Comparison of ENCODE assay signal across 13 cellular contexts in genomic region chr1:183871568-183871967, GRCh38.
A peak's percentile ranks its signal among the peaks of the same experiment; 100 is the strongest.
DNase-seq lines count a peak whose midpoint lies in the region; ATAC-seq and TF ChIP-seq lines count a peak whose summit lies in the region.
"Had no signal": no experiment of that assay in that cellular context is flagged by ENCODE, and none has a peak within 500 bp of the region (broad histone marks: within the 10 kb centered on the region; RNA-seq: fewer than 3 reads in every experiment).

No MANE protein-coding gene starts in this region.

- dilution Hi-C loops in mammary epithelial cell (cut with HindIII; ENCODE audit: low sequenced_read_pairs) = loop anchor here (5.0 kb wide), 1 partner anchor 34 kb away; no protein-coding TSS in a partner anchor

- no TSS peak for BruUV-seq in mammary epithelial cell (replicated peaks; lab: Mats Ljungman, UMichigan)

- TF ChIP-seq EP300 in SK-N-SH (IDR thresholded peaks at IDR 0.05; ENCODE audit: borderline replicate concordance in 1 of 2, low read depth in 1 of 2, low read length in 1 of 2) = no peak

- DNase-seq in breast epithelium (ENCODE audit: low spot score in 2 of 2) (no peak), mammary epithelial cell (no peak), esophagus squamous epithelium (lab: John Stamatoyannopoulos, UW) (no peak), nephron progenitor cell (no peak), upper lobe of right lung (no peak), NAMALWA (ENCODE audit: low spot score) (no peak), SK-N-SH (no peak)
- no peak for DNase-seq in activated CD4-positive, CD25-positive, alpha-beta regulatory T cell (lab: John Stamatoyannopoulos, UW)
- DNase-seq: activated CD4-positive, CD25-positive, alpha-beta regulatory T cell treated with anti-CD3 and anti-CD28 coated beads, Interleukin-2, amount 50 U/mL, for 72 hours; body of pancreas; Kasumi-1; stimulated activated naive CD8-positive, alpha-beta T cell treated with anti-CD3 and anti-CD28 coated beads, Interleukin-15, amount 100 ng/mL, for 72 hours had no signal

- H3K79me2 ChIP-seq in mammary epithelial cell (ENCODE audit: insufficient read depth, low read length) (no peaks in the 10 kb centered on the region), SK-N-SH (ENCODE audit: insufficient read depth) (no peaks in the 10 kb centered on the region)

- H4K20me1 ChIP-seq in mammary epithelial cell (ENCODE audit: insufficient read depth, low read length) (no peaks in the 10 kb centered on the region), SK-N-SH (ENCODE audit: insufficient read depth) (no peaks in the 10 kb centered on the region)

- no peaks in the 10 kb centered on the region for H3K9me2 ChIP-seq in SK-N-SH

- H3K9ac ChIP-seq in mammary epithelial cell (ENCODE audit: insufficient read depth, low read length) (no peak overlapping the region), SK-N-SH (no peak overlapping the region)

- H3K36me3 ChIP-seq in breast epithelium (no peaks in the 10 kb centered on the region), mammary epithelial cell (ENCODE audit: insufficient read depth, low read length) (no peaks in the 10 kb centered on the region), esophagus squamous epithelium (peaks cover 0 to 7% (median 0%) of the 10 kb centered on the region in 3 donors), upper lobe of right lung (peaks cover 6% of the 10 kb centered on the region), SK-N-SH (replicated peaks in 1 of 2; ENCODE audit: control insufficient read depth in 1 of 2, insufficient read depth in 2 of 2, low read length in 1 of 2) (peaks cover 5 to 28% of the 10 kb centered on the region in 2 experiments)

- H3K4me1 ChIP-seq in breast epithelium (peaks cover 0 to 7% of the 10 kb centered on the region in 2 donors), mammary epithelial cell (ENCODE audit: insufficient read depth, low read length) (no peaks in the 10 kb centered on the region), esophagus squamous epithelium (peaks cover 4 to 32% (median 26%) of the 10 kb centered on the region in 3 donors), upper lobe of right lung (peaks cover 49% of the 10 kb centered on the region), SK-N-SH (ENCODE audit: control insufficient read depth in 1 of 2, insufficient read depth in 2 of 2, low read depth in 1 of 2, low read length in 1 of 2) (peaks cover 0 to 15% of the 10 kb centered on the region in 2 experiments; a peak in 2 of 4 replicates)

- no peak overlapping the region for H3K4me3 Mint-ChIP-seq in nephron progenitor cell
- H3K4me3 Mint-ChIP-seq: activated T-helper 1 cell treated with anti-CD3 and anti-CD28 coated beads, Interleukin-12 subunit alpha, Interleukin-12 subunit beta, Interleukin-2, Interleukin-4 antibody, amounts not matched to agents 30 ng/mL and 10 ng/mL and 1 ng/mL, durations not matched to agents 14 hours and 24 hours and 36 hours; stimulated activated naive CD8-positive, alpha-beta T cell treated with anti-CD3 and anti-CD28 coated beads, Interleukin-15, amount 100 ng/mL, for 72 hours had no signal

- 98% methylated on average over 3 of the region's 3 CpGs for WGBS in mammary epithelial cell (ENCODE audit: low coverage, missing lambda C conversion rate)
- 79 to 84% methylated on average over 3 of the region's 3 CpGs for WGBS in esophagus squamous epithelium, 2 donors
- WGBS in SK-N-SH (ENCODE audit: low lambda C conversion rate) = 99% methylated on average over 3 of the region's 3 CpGs

- peaks cover 2% of the 10 kb centered on the region for H3K27me3 Mint-ChIP-seq in nephron progenitor cell (ENCODE audit: low read depth, poor library complexity)
- H3K27me3 Mint-ChIP-seq: stimulated activated naive CD8-positive, alpha-beta T cell treated with anti-CD3 and anti-CD28 coated beads, Interleukin-15, amount 100 ng/mL, for 72 hours had no signal

- H3K4me3 ChIP-seq in breast epithelium (no peak overlapping the region), mammary epithelial cell (replicated peaks in 1 of 3; ENCODE audit: insufficient read depth in 1 of 3, low read depth in 2 of 3, low read length in 3 of 3) (no peak overlapping the region), esophagus squamous epithelium (no peak overlapping the region), upper lobe of right lung (no peak overlapping the region), SK-N-SH (ENCODE audit: low read depth in 2 of 2, low read length in 1 of 2) (no peak overlapping the region)
- H3K4me3 ChIP-seq: body of pancreas had no signal

- CTCF ChIA-PET in mammary epithelial cell (lab: Charles Lee; ENCODE audit: low non-redundant PET) = interaction anchor here (0.6 kb wide), 1 partner anchor 1776 kb away, joined by 3 read pairs; no protein-coding TSS in a partner anchor
- CTCF ChIA-PET in SK-N-SH (lab: Yijun Ruan, JAX) = interaction anchor here (1.0 to 1.1 kb wide), 3 partner anchors 7 to 44 kb away, joined by 3 read pairs; no protein-coding TSS in a partner anchor

- POLR2A ChIA-PET in SK-N-SH (lab: Yijun Ruan, JAX) = no interaction called here

- no peak overlapping the region for H2AFZ ChIP-seq in mammary epithelial cell (ENCODE audit: low read depth, low read length)
- no peak overlapping the region for H2AFZ ChIP-seq in SK-N-SH (ENCODE audit: low read depth)

- no peaks in the 10 kb centered on the region for H3K27me3 ChIP-seq in breast epithelium
- no peaks in the 10 kb centered on the region for H3K27me3 ChIP-seq in mammary epithelial cell (ENCODE audit: insufficient read depth, low read length)
- no peaks in the 10 kb centered on the region for H3K27me3 ChIP-seq in esophagus squamous epithelium
- H3K27me3 ChIP-seq in upper lobe of right lung = no peaks in the 10 kb centered on the region
- H3K27me3 ChIP-seq in SK-N-SH (ENCODE audit: insufficient read depth) = no peaks in the 10 kb centered on the region
- H3K27me3 ChIP-seq: body of pancreas had no signal

- in situ Hi-C loops in mammary epithelial cell (cut with MboI; ENCODE audit: low sequenced_read_pairs in 2 of 2) = no loop called here

- peak overlapping the region; percentile 82 to 95 for H3K27ac ChIP-seq in breast epithelium
- H3K27ac ChIP-seq in mammary epithelial cell (ENCODE audit: insufficient read depth, low read depth, low read length) = no peak overlapping the region
- peak overlapping the region in 3 of 4 donors; percentile 51 to 79 (median 65) for H3K27ac ChIP-seq in esophagus squamous epithelium
- peak overlapping the region; percentile 27 for H3K27ac ChIP-seq in upper lobe of right lung
- no peak overlapping the region; a peak in 1 of 4 replicates for H3K27ac ChIP-seq in SK-N-SH (ENCODE audit: low read depth in 2 of 2, low read length in 1 of 2)

- H3K4me1 Mint-ChIP-seq in nephron progenitor cell = peaks cover 60% of the 10 kb centered on the region

- intact Hi-C loops in breast epithelium (cut with DNase I; ENCODE audit: low total_unique reads) = no loop called here
- intact Hi-C loops in mammary epithelial cell (cut with micrococcal nuclease) = no loop called here
- intact Hi-C loops in esophagus squamous epithelium (cut with DNase I) = no loop called here
- intact Hi-C loops in upper lobe of right lung (cut with DNase I) = no loop called here

- TF ChIP-seq CTCF in breast epithelium (IDR thresholded peaks at IDR 0.05) (no peak), mammary epithelial cell (conservative IDR thresholded peaks at IDR 0.05 in 1 of 2, IDR thresholded peaks at IDR 0.05 in 1 of 2; ENCODE audit: extremely low read depth in 1 of 2, insufficient read depth in 1 of 2, low read depth in 1 of 2, low read length in 2 of 2) (no peak), esophagus squamous epithelium (IDR thresholded peaks at IDR 0.05) (no peak), nephron progenitor cell (IDR thresholded peaks at IDR 0.05) (no peak), upper lobe of right lung (IDR thresholded peaks at IDR 0.05) (no peak), SK-N-SH (IDR thresholded peaks at IDR 0.05) (no peak)

- no peaks in the 10 kb centered on the region for H3K9me3 Mint-ChIP-seq in nephron progenitor cell
- H3K9me3 Mint-ChIP-seq: activated T-helper 1 cell treated with anti-CD3 and anti-CD28 coated beads, Interleukin-12 subunit alpha, Interleukin-12 subunit beta, Interleukin-2, Interleukin-4 antibody, amounts not matched to agents 30 ng/mL and 10 ng/mL and 1 ng/mL, durations not matched to agents 14 hours and 24 hours and 36 hours had no signal

- no peak for TF ChIP-seq RAD21 in SK-N-SH (IDR thresholded peaks at IDR 0.05; ENCODE audit: low read length)

- H3F3A ChIP-seq in SK-N-SH (replicated peaks; ENCODE audit: insufficient read depth) = no peaks in the 10 kb centered on the region

- TF ChIP-seq POLR2A in breast epithelium (IDR thresholded peaks at IDR 0.05) (no peak), esophagus squamous epithelium (IDR thresholded peaks at IDR 0.05) (no peak)

- H3K4me2 ChIP-seq in mammary epithelial cell (ENCODE audit: insufficient read depth, low read depth, low read length) = no peak overlapping the region
- H3K4me2 ChIP-seq in SK-N-SH = no peak overlapping the region

- peaks cover 17% of the 10 kb centered on the region for H3K36me3 Mint-ChIP-seq in nephron progenitor cell (ENCODE audit: low read depth)

- peak overlapping the region; percentile 55 for H3K27ac Mint-ChIP-seq in nephron progenitor cell
- H3K27ac Mint-ChIP-seq: activated T-helper 1 cell treated with anti-CD3 and anti-CD28 coated beads, Interleukin-12 subunit alpha, Interleukin-12 subunit beta, Interleukin-2, Interleukin-4 antibody, amounts not matched to agents 30 ng/mL and 10 ng/mL and 1 ng/mL, durations not matched to agents 14 hours and 24 hours and 36 hours; stimulated activated naive CD8-positive, alpha-beta T cell treated with anti-CD3 and anti-CD28 coated beads, Interleukin-15, amount 100 ng/mL, for 72 hours had no signal

- H3K9me3 ChIP-seq in breast epithelium (no peaks in the 10 kb centered on the region), mammary epithelial cell (replicated peaks; ENCODE audit: insufficient read depth, low read length) (no peaks in the 10 kb centered on the region), esophagus squamous epithelium (no peaks in the 10 kb centered on the region), upper lobe of right lung (no peaks in the 10 kb centered on the region), SK-N-SH (no peaks in the 10 kb centered on the region)
- H3K9me3 ChIP-seq: body of pancreas had no signal

- ATAC-seq in upper lobe of right lung = no peak
- ATAC-seq: stimulated activated naive CD8-positive, alpha-beta T cell treated with anti-CD3 and anti-CD28 coated beads, Interleukin-15, amount 100 ng/mL, for 72 hours had no signal

TF ChIP-seq in SK-N-SH, 30 proteins besides CTCF, POLR2A, EP300 and RAD21 (continues in another document):
- no peak for TF ChIP-seq FOXM1 (IDR thresholded peaks at IDR 0.05; ENCODE audit: low read depth)
- no peak for TF ChIP-seq CHD2 (IDR thresholded peaks at IDR 0.05; ENCODE audit: low read length, partially characterized antibody)
- TF ChIP-seq SIN3A (IDR thresholded peaks at IDR 0.05; ENCODE audit: borderline replicate concordance, low read depth, low read length) = no peak
- no peak for TF ChIP-seq JUND (IDR thresholded peaks at IDR 0.05)
- no peak for TF ChIP-seq NRF1 (IDR thresholded peaks at IDR 0.05; ENCODE audit: low read depth, low read length)

Comparison
In these comparisons a context has a peak if more than half of its experiments do, and no peak if none do; other contexts are left out.
1. H3K27ac ChIP-seq: peak in breast epithelium (2 of 2), esophagus squamous epithelium (3 of 4) and upper lobe of right lung (single experiment); none in mammary epithelial cell (single experiment) and SK-N-SH (0 of 2).